Comparison of ENCODE assay signal across 10 cellular contexts in genomic region chr14:55122441-55122986, GRCh38. TPM values are rescaled to one million over a fixed set of nuclear protein-coding genes. Genes with fewer than 3 reads are reported as not detected.
DNase-seq lines count a peak whose midpoint lies in the region; ATAC-seq and TF ChIP-seq lines count a peak whose summit lies in the region.
"Had no signal": no experiment of that assay in that cellular context is flagged by ENCODE, and none has a peak within 500 bp of the region (broad histone marks: within the 10 kb centered on the region; RNA-seq: fewer than 3 reads in every experiment).

No MANE protein-coding gene starts in this region.

- peaks cover 22% of the 10 kb centered on the region for H3K4me1 ChIP-seq in BE2C
- peaks cover 6 to 27% of the 10 kb centered on the region in 2 donors for H3K4me1 ChIP-seq in esophagus (ENCODE audit: control insufficient read depth in 2 of 2, insufficient read depth in 2 of 2, low read length in 1 of 2)
- H3K4me1 ChIP-seq in neural progenitor cell, result peaks cover 27% of the 10 kb centered on the region

- H3K79me2 ChIP-seq in neural progenitor cell (ENCODE audit: low read depth), result no peaks in the 10 kb centered on the region

- H3K9ac ChIP-seq in neural progenitor cell, result no peak overlapping the region

- H3K4me3 Mint-ChIP-seq in neural progenitor cell, result peak overlapping the region; percentile 37
- no peak overlapping the region for H3K4me3 Mint-ChIP-seq in WTC11

- H3K4me1 Mint-ChIP-seq in neural progenitor cell, result peaks cover 50% of the 10 kb centered on the region
- peaks cover 5% of the 10 kb centered on the region for H3K4me1 Mint-ChIP-seq in WTC11

- peaks cover 8% of the 10 kb centered on the region for H3F3A ChIP-seq in neural progenitor cell (ENCODE audit: low read depth)

- H3K36me3 Mint-ChIP-seq in neural progenitor cell, result peaks cover 2% of the 10 kb centered on the region
- H3K36me3 Mint-ChIP-seq in WTC11, result no peaks in the 10 kb centered on the region

- H3K27me3 ChIP-seq in BE2C (no peaks in the 10 kb centered on the region), esophagus (ENCODE audit: control insufficient read depth in 1 of 2, insufficient read depth in 2 of 2, low read length in 2 of 2) (no peaks in the 10 kb centered on the region), neural progenitor cell (peaks cover 12% of the 10 kb centered on the region)

- H3K27ac ChIP-seq in esophagus (ENCODE audit: low read depth in 2 of 2, low read length in 1 of 2) (peak overlapping the region; percentile 72 to 85), neural progenitor cell (no peak overlapping the region)

- TF ChIP-seq CTCF in BE2C (IDR thresholded peaks at IDR 0.05; ENCODE audit: low read depth, low read length) (no peak), neural progenitor cell (IDR thresholded peaks at IDR 0.05) (no peak), WTC11 (IDR thresholded peaks at IDR 0.05) (no peak), GM10266 (IDR thresholded peaks at IDR 0.05; ENCODE audit: control insufficient read depth, insufficient read depth, low read depth, missing control alignments) (no peak)

- POLR2A ChIA-PET in WTC11 (lab: Charles Lee), result no interaction called here

- no peaks in the 10 kb centered on the region for H4K20me1 ChIP-seq in neural progenitor cell (ENCODE audit: low read depth)

- CTCF ChIA-PET in WTC11 (lab: Charles Lee), result interaction anchor here (1.5 to 2.2 kb wide), 2 partner anchors 12 to 16 kb away, joined by 4 to 7 read pairs; no protein-coding TSS in a partner anchor

- no peaks in the 10 kb centered on the region for H3K9me3 Mint-ChIP-seq in neural progenitor cell
- no peaks in the 10 kb centered on the region for H3K9me3 Mint-ChIP-seq in WTC11

- H3K4me3 ChIP-seq in BE2C (ENCODE audit: low read depth, low read length), result no peak overlapping the region
- H3K4me3 ChIP-seq in esophagus (ENCODE audit: low read depth in 1 of 2, low read length in 2 of 2), result no peak overlapping the region
- H3K4me3 ChIP-seq in neural progenitor cell, result no peak overlapping the region

- no peaks in the 10 kb centered on the region for H3K36me3 ChIP-seq in BE2C
- H3K36me3 ChIP-seq in esophagus (ENCODE audit: control insufficient read depth in 2 of 2, insufficient read depth in 2 of 2, low read length in 1 of 2), result no peaks in the 10 kb centered on the region
- H3K36me3 ChIP-seq in neural progenitor cell, result no peaks in the 10 kb centered on the region

- no peak overlapping the region for H2AFZ ChIP-seq in neural progenitor cell (replicated peaks)

- no peaks in the 10 kb centered on the region for H3K9me3 ChIP-seq in BE2C
- no peaks in the 10 kb centered on the region for H3K9me3 ChIP-seq in esophagus (ENCODE audit: control insufficient read depth in 2 of 2, insufficient read depth in 1 of 2, low read depth in 1 of 2, low read length in 1 of 2)
- no peaks in the 10 kb centered on the region for H3K9me3 ChIP-seq in neural progenitor cell (ENCODE audit: low read depth)

- peak; percentile 85 for DNase-seq in BE2C
- peak; percentile 14 for DNase-seq in NCI-H526 treated with DMSO at 0.1 percent for 48 hours (lab: John Stamatoyannopoulos, UW)
- no peak for DNase-seq in neural progenitor cell (ENCODE audit: low spot score)
- no peak for DNase-seq in WTC11 (ENCODE audit: low spot score)
- no peak for DNase-seq in GM10266 (ENCODE audit: extremely low spot score)
- DNase-seq in activated CD8-positive, alpha-beta memory T cell treated with anti-CD3 and anti-CD28 coated beads, Interleukin-2, amount 50 U/mL, for 4 hours, result no peak
- no peak for DNase-seq in stimulated activated CD4-positive, alpha-beta T cell treated with anti-CD3 and anti-CD28 coated beads, Interleukin-2, amount 100 ng/mL, for 24 hours
- DNase-seq: activated naive CD4-positive, alpha-beta T cell; stimulated activated CD4-positive, alpha-beta T cell treated with anti-CD3 and anti-CD28 coated beads, Interleukin-4, amount 100 ng/mL, for 24 hours had no signal

- no peak for ATAC-seq in WTC11

- H3K27me3 Mint-ChIP-seq in neural progenitor cell (ENCODE audit: insufficient read depth, low read depth) (peaks cover 17% of the 10 kb centered on the region), WTC11 (ENCODE audit: low read depth) (peaks cover 24% of the 10 kb centered on the region)

- WGBS in esophagus, 2 donors, result 28 to 29% methylated on average over 8 of the region's 8 CpGs

- no peak overlapping the region for H3K4me2 ChIP-seq in neural progenitor cell

- peak overlapping the region; percentile 14 for H3K27ac Mint-ChIP-seq in neural progenitor cell
- no peak overlapping the region for H3K27ac Mint-ChIP-seq in WTC11

TF ChIP-seq in WTC11, 78 proteins besides CTCF, POLR2A, EP300 and RAD21:
- no peak for TF ChIP-seq JUN (CRISPR knock-in tag; IDR thresholded peaks at IDR 0.05)
- TF ChIP-seq NFATC4 (CRISPR knock-in tag; IDR thresholded peaks at IDR 0.05), result no peak
- TF ChIP-seq ZNF396 (CRISPR knock-in tag; IDR thresholded peaks at IDR 0.05; ENCODE audit: borderline replicate concordance), result no peak
- no peak for TF ChIP-seq TEAD4 (CRISPR knock-in tag; IDR thresholded peaks at IDR 0.05)
- TF ChIP-seq OVOL2 (CRISPR knock-in tag; IDR thresholded peaks at IDR 0.05; ENCODE audit: borderline replicate concordance), result no peak
- no peak for TF ChIP-seq ZNF423 (CRISPR knock-in tag; IDR thresholded peaks at IDR 0.05)
- TF ChIP-seq, protein P1, sequence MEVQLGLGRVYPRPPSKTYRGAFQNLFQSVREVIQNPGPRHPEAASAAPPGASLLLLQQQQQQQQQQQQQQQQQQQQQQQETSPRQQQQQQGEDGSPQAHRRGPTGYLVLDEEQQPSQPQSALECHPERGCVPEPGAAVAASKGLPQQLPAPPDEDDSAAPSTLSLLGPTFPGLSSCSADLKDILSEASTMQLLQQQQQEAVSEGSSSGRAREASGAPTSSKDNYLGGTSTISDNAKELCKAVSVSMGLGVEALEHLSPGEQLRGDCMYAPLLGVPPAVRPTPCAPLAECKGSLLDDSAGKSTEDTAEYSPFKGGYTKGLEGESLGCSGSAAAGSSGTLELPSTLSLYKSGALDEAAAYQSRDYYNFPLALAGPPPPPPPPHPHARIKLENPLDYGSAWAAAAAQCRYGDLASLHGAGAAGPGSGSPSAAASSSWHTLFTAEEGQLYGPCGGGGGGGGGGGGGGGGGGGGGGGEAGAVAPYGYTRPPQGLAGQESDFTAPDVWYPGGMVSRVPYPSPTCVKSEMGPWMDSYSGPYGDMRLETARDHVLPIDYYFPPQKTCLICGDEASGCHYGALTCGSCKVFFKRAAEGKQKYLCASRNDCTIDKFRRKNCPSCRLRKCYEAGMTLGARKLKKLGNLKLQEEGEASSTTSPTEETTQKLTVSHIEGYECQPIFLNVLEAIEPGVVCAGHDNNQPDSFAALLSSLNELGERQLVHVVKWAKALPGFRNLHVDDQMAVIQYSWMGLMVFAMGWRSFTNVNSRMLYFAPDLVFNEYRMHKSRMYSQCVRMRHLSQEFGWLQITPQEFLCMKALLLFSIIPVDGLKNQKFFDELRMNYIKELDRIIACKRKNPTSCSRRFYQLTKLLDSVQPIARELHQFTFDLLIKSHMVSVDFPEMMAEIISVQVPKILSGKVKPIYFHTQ (CRISPR knock-in tag; IDR thresholded peaks at IDR 0.05), result no peak
- TF ChIP-seq ATF6 (CRISPR knock-in tag; IDR thresholded peaks at IDR 0.05), result no peak
- TF ChIP-seq FOXJ3 (CRISPR knock-in tag; IDR thresholded peaks at IDR 0.05; ENCODE audit: borderline replicate concordance), result no peak

RNA-seq across cellular contexts. Expression of gene LGALS3, which starts 6.5 kb away (rescaled TPM):
- polyA plus RNA-seq in BE2C (2012; ENCODE audit: insufficient read depth, insufficient read length, low read depth), result 22.8 TPM
- 100 to 1,000 TPM; 412 to 630 TPM for polyA plus RNA-seq in esophagus
- total RNA-seq in neural progenitor cell (ENCODE audit: low replicate concordance) (0.99 TPM in 1 of 2 replicates, not detected in the other), WTC11 (2021) (5.8 to 6.7 TPM (median 6.5 TPM) in 3 replicates)

Comparison
In these comparisons a context has a peak if more than half of its experiments do, and no peak if none do; other contexts are left out.
1. DNase-seq: peak in BE2C (single experiment) and NCI-H526 treated with DMSO at 0.1 percent for 48 hours (single experiment); none in neural progenitor cell (single experiment), WTC11 (single experiment), GM10266 (single experiment), activated CD8-positive, alpha-beta memory T cell treated with anti-CD3 and anti-CD28 coated beads, Interleukin-2, amount 50 U/mL, for 4 hours (single experiment) and stimulated activated CD4-positive, alpha-beta T cell treated with anti-CD3 and anti-CD28 coated beads, Interleukin-2, amount 100 ng/mL, for 24 hours (0 of 2).